1 cellular context compared by ENCODE assay signal in genomic region chr10:11553773-11554381, GRCh38.
TF ChIP-seq lines count a peak whose summit lies in the region.

No MANE protein-coding gene starts in this region.

TF ChIP-seq in HepG2, 621 proteins besides CTCF, POLR2A, EP300 and RAD21 (continued from another document):
- TF ChIP-seq ARID3A (IDR thresholded peaks at IDR 0.05; ENCODE audit: low read depth, low read length) (no peak), NAIF1 (CRISPR knock-in tag; IDR thresholded peaks at IDR 0.05; ENCODE audit: borderline replicate concordance) (no peak), ZNF160 (CRISPR knock-in tag; IDR thresholded peaks at IDR 0.05) (no peak), ZNF256 (CRISPR knock-in tag; conservative IDR thresholded peaks at IDR 0.05) (no peak)
